9 cellular contexts compared by ENCODE assay signal in the genomic region with DNA sequence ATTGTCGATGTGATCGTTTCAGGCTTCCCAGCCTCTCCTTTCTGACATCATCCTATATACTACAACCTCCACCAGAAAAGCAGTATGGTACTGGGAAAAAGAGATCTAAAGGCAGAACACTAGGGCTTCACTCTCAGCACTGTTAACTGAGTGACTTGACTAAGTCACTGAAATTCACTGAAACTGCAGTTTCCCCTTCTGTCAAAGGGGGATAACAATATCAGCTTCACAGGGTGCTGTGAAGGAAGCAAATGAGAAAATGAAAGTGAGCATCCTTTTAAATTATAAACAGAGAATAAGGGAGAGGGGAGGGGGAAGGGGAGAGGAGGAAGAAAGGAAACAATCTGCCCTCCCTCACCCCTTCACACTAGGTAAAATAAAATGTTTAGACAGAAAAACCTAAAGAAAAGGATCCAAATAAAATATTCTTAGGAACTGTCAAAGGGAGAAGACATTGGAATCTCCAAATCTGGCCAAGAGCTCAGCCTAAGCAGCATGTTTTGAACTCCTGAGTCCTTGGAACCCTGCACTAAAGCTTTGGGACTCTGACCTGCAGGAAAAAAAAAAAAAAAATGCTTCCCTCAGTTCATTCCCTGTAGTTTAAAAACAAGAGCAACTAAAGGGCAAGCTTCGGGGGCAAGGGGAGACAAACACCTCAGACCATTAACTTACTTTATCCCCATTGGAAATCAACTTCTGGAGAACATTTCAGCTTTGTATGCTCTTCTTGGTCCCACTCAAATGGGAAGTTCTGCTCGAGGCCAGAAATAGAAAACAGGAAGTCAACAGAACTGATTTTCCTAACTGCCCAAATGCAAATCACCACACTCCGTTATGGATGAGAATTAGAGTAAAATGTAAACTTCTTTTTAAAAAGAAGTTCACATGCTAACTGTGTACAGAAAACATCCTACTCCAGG.
DNase-seq lines count a peak whose midpoint lies in the region; ATAC-seq lines count a peak whose summit lies in the region.
"Had no signal": no experiment of that assay in that cellular context is flagged by ENCODE, and none has a peak within 500 bp of the region (broad histone marks: within the 10 kb centered on the region; RNA-seq: fewer than 3 reads in every experiment).

No MANE protein-coding gene starts in this region.

- H3K4me1 Mint-ChIP-seq in naive B cell, result peaks cover 19 to 26% (median 22%) of the 10 kb centered on the region in 3 donors

- DNase-seq in NAMALWA (ENCODE audit: low spot score) (peak; percentile 69), naive B cell (peak; percentile 60), kidney tubule cell (ENCODE audit: low spot score) (no peak), GOT3 (lab: John Stamatoyannopoulos, UW) (no peak)
- no peak for DNase-seq in stimulated activated CD4-positive, alpha-beta T cell treated with anti-CD3 and anti-CD28 coated beads, Interleukin-4, amount 100 ng/mL, for 24 hours
- no peak for DNase-seq in activated CD4-positive, alpha-beta T cell treated with anti-CD3 and anti-CD28 coated beads for 4 hours
- DNase-seq: stimulated activated CD4-positive, alpha-beta T cell treated with anti-CD3 and anti-CD28 coated beads, Interleukin-4, amount 100 ng/mL, for 1 hour had no signal

- H3K27me3 Mint-ChIP-seq in naive B cell, result no peaks in the 10 kb centered on the region

- H3K36me3 Mint-ChIP-seq in naive B cell, result peaks cover 0 to 7% of the 10 kb centered on the region in 2 donors

- H3K9me3 Mint-ChIP-seq in naive B cell, result peaks cover 0 to 1% (median 0%) of the 10 kb centered on the region in 7 donors

- ATAC-seq in GM18870 (IDR thresholded peaks at IDR 0.05; ENCODE audit: unreplicated experiment), result peak; percentile 63
- peak; percentile 46 for ATAC-seq in HG02763 (IDR thresholded peaks at IDR 0.05; ENCODE audit: unreplicated experiment)
- peak; percentile 82 to 85 for ATAC-seq in naive B cell (ENCODE audit: low read depth in 2 of 2)

- H3K4me3 Mint-ChIP-seq in naive B cell, result no peak overlapping the region

- peak overlapping the region in 1 of 6 donors; percentile 95 for H3K27ac Mint-ChIP-seq in naive B cell

Comparison
In these comparisons a context has a peak if more than half of its experiments do, and no peak if none do; other contexts are left out.
1. DNase-seq: peak in NAMALWA (single experiment) and naive B cell (single experiment); none in stimulated activated CD4-positive, alpha-beta T cell treated with anti-CD3 and anti-CD28 coated beads, Interleukin-4, amount 100 ng/mL, for 24 hours (single experiment), kidney tubule cell (single experiment), GOT3 (single experiment) and activated CD4-positive, alpha-beta T cell treated with anti-CD3 and anti-CD28 coated beads for 4 hours (0 of 2).
2. Peak in every context shown above with its lines, with median percentiles within 50 percentile points of each other: ATAC-seq.